Comparison of ENCODE assay signal across 11 cellular contexts in the genomic region with DNA sequence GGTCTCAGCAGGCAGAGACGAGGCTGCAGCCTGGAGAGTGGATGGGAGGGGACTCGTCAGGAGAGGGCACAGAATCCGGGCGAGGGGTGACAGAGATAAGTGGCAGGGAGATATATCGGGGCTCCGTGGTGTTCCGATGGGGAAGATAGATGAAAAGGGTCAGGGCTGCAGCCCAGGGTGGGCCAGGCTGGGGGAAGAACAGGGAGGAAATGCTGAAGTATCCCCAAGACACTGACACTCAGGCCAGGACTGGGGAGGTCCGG. TPM values are rescaled to one million over a fixed set of nuclear protein-coding genes. Genes with fewer than 3 reads are reported as not detected.
DNase-seq lines count a peak whose midpoint lies in the region; ATAC-seq and TF ChIP-seq lines count a peak whose summit lies in the region.
"Had no signal": no experiment of that assay in that cellular context is flagged by ENCODE, and none has a peak within 500 bp of the region (broad histone marks: within the 10 kb centered on the region; RNA-seq: fewer than 3 reads in every experiment).

No MANE protein-coding gene starts in this region.

- no peaks in the 10 kb centered on the region for H3K9me3 Mint-ChIP-seq in Calu3 (ENCODE audit: low read depth, unreplicated experiment)
- no peaks in the 10 kb centered on the region for H3K9me3 Mint-ChIP-seq in stimulated activated memory B cell treated with anti-CD40 and anti-IgM and Interleukin-4, amounts not matched to agents 10 μg/mL and 1 μg/mL and 100 μg/mL, for 72 hours

- BruUV-seq in Calu3 (replicated peaks; lab: Mats Ljungman, UMichigan), result no TSS peak
- no TSS peak for BruUV-seq in PC-9 (replicated peaks; lab: Mats Ljungman, UMichigan)

- POLR2A ChIA-PET in PC-9 (lab: Charles Lee; ENCODE audit: unreplicated experiment), result no interaction called here

- H3K4me3 ChIP-seq in PC-9, result peak overlapping the region; percentile 81; the same call in 1 of the 2 replicates
- H3K4me3 ChIP-seq in esophagus squamous epithelium, result peak overlapping the region in 2 of 4 donors; percentile 49 to 64
- H3K4me3 ChIP-seq in prostate gland, result no peak overlapping the region

- no peak overlapping the region for H2AFZ ChIP-seq in PC-9

- H3K4me1 Mint-ChIP-seq in Calu3 (ENCODE audit: low read depth, unreplicated experiment), result peaks cover 14% of the 10 kb centered on the region
- H3K4me1 Mint-ChIP-seq in stimulated activated memory B cell treated with anti-CD40 and anti-IgM and Interleukin-4, amounts not matched to agents 10 μg/mL and 1 μg/mL and 100 μg/mL, for 72 hours, result peaks cover 28% of the 10 kb centered on the region

- no peak overlapping the region for H3K27ac ChIP-seq in PC-9
- H3K27ac ChIP-seq in esophagus squamous epithelium, result peak overlapping the region; percentile 83 to 92 (median 91)
- H3K27ac ChIP-seq in prostate gland, result peak overlapping the region; percentile 30 to 76

- no peak for ATAC-seq in HG03520 (IDR thresholded peaks at IDR 0.05; ENCODE audit: unreplicated experiment)
- no peak for ATAC-seq in stimulated activated memory B cell treated with anti-CD40 and anti-IgM and Interleukin-4, amounts not matched to agents 10 μg/mL and 1 μg/mL and 100 μg/mL, for 72 hours

- TF ChIP-seq POLR2A in esophagus squamous epithelium (IDR thresholded peaks at IDR 0.05) (no peak), prostate gland (IDR thresholded peaks at IDR 0.05) (no peak)

- no peaks in the 10 kb centered on the region for H3K27me3 Mint-ChIP-seq in Calu3 (ENCODE audit: unreplicated experiment)
- peaks cover 12% of the 10 kb centered on the region for H3K27me3 Mint-ChIP-seq in stimulated activated memory B cell treated with anti-CD40 and anti-IgM and Interleukin-4, amounts not matched to agents 10 μg/mL and 1 μg/mL and 100 μg/mL, for 72 hours

- CTCF ChIA-PET in Calu3 (lab: Charles Lee), result no interaction called here
- CTCF ChIA-PET in PC-9 (lab: Charles Lee), result no interaction called here

- H3K4me1 ChIP-seq in PC-9 (replicated peaks; ENCODE audit: insufficient read depth) (peaks cover 21% of the 10 kb centered on the region), esophagus squamous epithelium (peaks cover 43 to 83% (median 59%) of the 10 kb centered on the region in 3 donors), prostate gland (replicated peaks) (peaks cover 42% of the 10 kb centered on the region)

- peaks cover 33% of the 10 kb centered on the region for H3K79me2 ChIP-seq in PC-9 (ENCODE audit: low read depth)

- intact Hi-C loops in Calu3 (cut with micrococcal nuclease; ENCODE audit: unreplicated experiment), result no loop called here
- intact Hi-C loops in PC-9 (cut with micrococcal nuclease; ENCODE audit: unreplicated experiment), result no loop called here
- intact Hi-C loops in esophagus squamous epithelium (cut with DNase I), result no loop called here
- intact Hi-C loops in prostate gland (cut with DNase I), result no loop called here
- intact Hi-C loops in posterior cingulate gyrus (cut with DNase I), result no loop called here

- H3K9me3 ChIP-seq in PC-9 (ENCODE audit: insufficient read depth, low read depth) (no peaks in the 10 kb centered on the region), esophagus squamous epithelium (no peaks in the 10 kb centered on the region), prostate gland (no peaks in the 10 kb centered on the region)
- H3K9me3 ChIP-seq: ascending aorta had no signal

- peak overlapping the region; percentile 77 for H3K4me3 Mint-ChIP-seq in Calu3 (ENCODE audit: low read depth, unreplicated experiment)
- H3K4me3 Mint-ChIP-seq in stimulated activated memory B cell treated with anti-CD40 and anti-IgM and Interleukin-4, amounts not matched to agents 10 μg/mL and 1 μg/mL and 100 μg/mL, for 72 hours, result no peak overlapping the region

- H3K36me3 ChIP-seq in PC-9 (ENCODE audit: low read depth), result no peaks in the 10 kb centered on the region
- H3K36me3 ChIP-seq in esophagus squamous epithelium, result peaks cover 0 to 2% (median 0%) of the 10 kb centered on the region in 3 donors
- no peaks in the 10 kb centered on the region for H3K36me3 ChIP-seq in prostate gland
- H3K36me3 ChIP-seq: ascending aorta had no signal

- DNase-seq in Calu3, result no peak
- DNase-seq in PC-9, result no peak
- no peak for DNase-seq in esophagus squamous epithelium (lab: John Stamatoyannopoulos, UW)
- DNase-seq in prostate gland (ENCODE audit: low spot score), result no peak
- no peak for DNase-seq in posterior cingulate gyrus
- DNase-seq: activated CD8-positive, alpha-beta memory T cell treated with anti-CD3 and anti-CD28 coated beads for 24 hours; KG1 had no signal

- H3K27me3 ChIP-seq in PC-9 (ENCODE audit: insufficient read depth, low read depth) (no peaks in the 10 kb centered on the region), esophagus squamous epithelium (no peaks in the 10 kb centered on the region), prostate gland (replicated peaks; ENCODE audit: insufficient read depth) (no peaks in the 10 kb centered on the region)
- H3K27me3 ChIP-seq: ascending aorta had no signal

- 44 to 54% methylated on average over 8 of the region's 8 CpGs for WGBS in esophagus squamous epithelium, 2 donors
- whole genome bisulfite sequencing in prostate gland, result 48% methylated on average over 8 of the region's 8 CpGs

- H3F3A ChIP-seq in PC-9 (ENCODE audit: insufficient read depth, low read depth), result no peaks in the 10 kb centered on the region; the same call in 1 of the 2 replicates

- no peak overlapping the region for H3K27ac Mint-ChIP-seq in Calu3 (ENCODE audit: unreplicated experiment)
- H3K27ac Mint-ChIP-seq in stimulated activated memory B cell treated with anti-CD40 and anti-IgM and Interleukin-4, amounts not matched to agents 10 μg/mL and 1 μg/mL and 100 μg/mL, for 72 hours, result no peak overlapping the region

- TF ChIP-seq CTCF in Calu3 (IDR thresholded peaks at IDR 0.05; ENCODE audit: unreplicated experiment), result no peak
- no peak for TF ChIP-seq CTCF in PC-9 (conservative IDR thresholded peaks at IDR 0.05)
- TF ChIP-seq CTCF in esophagus squamous epithelium (IDR thresholded peaks at IDR 0.05), result no peak
- no peak for TF ChIP-seq CTCF in prostate gland (IDR thresholded peaks at IDR 0.05)

- H3K4me2 ChIP-seq in PC-9, result peak overlapping the region; percentile 92

- H4K20me1 ChIP-seq in PC-9 (ENCODE audit: insufficient read depth), result no peaks in the 10 kb centered on the region; the same call in 1 of the 2 replicates

- H3K36me3 Mint-ChIP-seq in Calu3 (ENCODE audit: insufficient read depth, unreplicated experiment), result peaks cover 67% of the 10 kb centered on the region
- no peaks in the 10 kb centered on the region for H3K36me3 Mint-ChIP-seq in stimulated activated memory B cell treated with anti-CD40 and anti-IgM and Interleukin-4, amounts not matched to agents 10 μg/mL and 1 μg/mL and 100 μg/mL, for 72 hours

- H3K9me2 ChIP-seq in PC-9 (ENCODE audit: insufficient read depth), result no peaks in the 10 kb centered on the region

RNA-seq across cellular contexts. Expression of a gene that starts 2.1 kb away (rescaled TPM):
- total RNA-seq in Calu3 (2022), result 747 and 1,100 TPM in 2 replicates
- total RNA-seq in PC-9 (2021), result 507 and 685 TPM in 2 replicates
- 100 to 1,000 TPM; 172 to 414 (median 262) TPM for total RNA-seq in esophagus squamous epithelium
- total RNA-seq in prostate gland, result 100 to 1,000 TPM; 570 to 890 TPM

RNA-seq across cellular contexts. Expression of a gene that starts 32.0 kb away (rescaled TPM):
- 95.7 and 115 TPM in 2 replicates for total RNA-seq in Calu3 (2022)
- total RNA-seq in PC-9 (2021), result 116 and 183 TPM in 2 replicates
- 10 to 100 TPM; 36.2 to 58.8 (median 38.3) TPM for total RNA-seq in esophagus squamous epithelium
- 100 to 1,000 TPM in 1 of 2 donors, 10 to 100 TPM in 1; 89.7 to 201 TPM for total RNA-seq in prostate gland

RNA-seq across cellular contexts. Expression of a gene that starts 46.4 kb away (rescaled TPM):
- total RNA-seq in Calu3 (2022) (3.1 and 3.3 TPM in 2 replicates), PC-9 (2021) (3.4 and 3.9 TPM in 2 replicates), esophagus squamous epithelium (10 to 100 TPM in 2 of 4 donors, 1 to 10 TPM in 2; 2.7 to 20.4 (median 6.8) TPM), prostate gland (10 to 100 TPM; 16.3 to 57.9 TPM)
- total RNA-seq: T-helper 1 cell treated with Interleukin-12 subunit alpha and Interleukin-12 subunit beta and Interleukin-4 antibody, amounts not matched to agents 30 ng/mL and 1 ng/mL, for 36 hours had no signal

RNA-seq across cellular contexts. Expression of a gene that starts 52.4 kb away (rescaled TPM):
- 246 and 262 TPM in 2 replicates for total RNA-seq in Calu3 (2022)
- total RNA-seq in PC-9 (2021), result 90.5 and 114 TPM in 2 replicates
- 100 to 1,000 TPM in 1 of 4 donors, 10 to 100 TPM in 2, 1 to 10 TPM in 1; 6.1 to 154 (median 28.2) TPM for total RNA-seq in esophagus squamous epithelium
- 100 to 1,000 TPM in 1 of 2 donors, 10 to 100 TPM in 1; 54.5 to 500 TPM for total RNA-seq in prostate gland
